ENCODE assay signal across 19 cellular contexts in the genomic region with DNA sequence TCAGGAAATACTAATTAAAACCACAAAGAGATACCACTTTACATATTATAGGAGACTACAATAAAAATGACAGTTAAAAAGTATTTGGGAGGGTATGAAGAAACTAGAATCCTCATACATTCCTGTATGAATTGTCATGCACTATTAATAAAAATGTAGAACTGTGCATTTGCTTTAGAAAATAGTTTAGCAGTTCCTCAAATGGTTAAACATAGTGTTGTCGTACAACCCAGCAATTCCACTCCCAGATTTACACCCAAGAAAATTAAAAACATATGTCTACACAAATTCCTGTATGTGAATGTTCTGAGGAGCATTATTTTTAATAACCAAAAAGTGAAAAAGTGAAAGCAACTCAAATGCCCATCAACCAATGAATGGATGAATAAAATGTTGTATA. TPM values are rescaled to one million over a fixed set of nuclear protein-coding genes. Genes with fewer than 3 reads are reported as not detected.
"Had no signal": no experiment of that assay in that cellular context is flagged by ENCODE, and none has a peak within 500 bp of the region (broad histone marks: within the 10 kb centered on the region; RNA-seq: fewer than 3 reads in every experiment).

No MANE protein-coding gene starts in this region.

- ATAC-seq: activated T-helper 17 cell treated with anti-CD3 and anti-CD28 coated beads, Interleukin-2, amount 50 U/mL, for 72 hours; body of pancreas; foreskin keratinocyte; left cardiac atrium; lower lobe of right lung; stimulated activated naive CD8-positive, alpha-beta T cell treated with anti-CD3 and anti-CD28 coated beads, Interleukin-15, Interleukin-2, amounts not matched to agents 100 U/mL and 50 U/mL, for 24 hours had no signal

- DNase-seq: activated B cell treated with CpG ODN at 0.5 μM for 24 hours; activated CD4-positive, alpha-beta T cell treated with anti-CD3 and anti-CD28 coated beads, Interleukin-2, amount 10 ng/mL, durations not matched to agents 24 days and 14 days; activated CD8-positive, alpha-beta memory T cell treated with anti-CD3 and anti-CD28 coated beads for 24 hours; activated naive CD4-positive, alpha-beta T cell treated with anti-CD3 and anti-CD28 coated beads for 36 hours; body of pancreas; central memory CD4-positive, alpha-beta T cell; effector CD4-positive, alpha-beta T cell; foreskin keratinocyte; head of caudate nucleus; left cardiac atrium; lower lobe of right lung; stimulated activated CD4-positive, alpha-beta T cell treated with anti-CD3 and anti-CD28 coated beads, Interleukin-4, amount 100 ng/mL, for 1 hour; stimulated activated CD8-positive, alpha-beta memory T cell treated with anti-CD3 and anti-CD28 coated beads, Interleukin-4, amount 100 ng/mL, for 48 hours; stimulated activated naive CD8-positive, alpha-beta T cell treated with anti-CD3 and anti-CD28 coated beads, Interleukin-15, Interleukin-2, amounts not matched to agents 100 U/mL and 50 U/mL, for 24 hours; upper lobe of left lung had no signal

- H3K9ac ChIP-seq: neural progenitor cell, parathyroid adenoma had no signal

- H3K79me2 ChIP-seq: parathyroid adenoma had no signal

- H3K27me3 ChIP-seq: body of pancreas, foreskin keratinocyte, neural progenitor cell, upper lobe of left lung had no signal

- H3K4me3 ChIP-seq: body of pancreas, coronary artery, lower lobe of right lung, neural progenitor cell, upper lobe of left lung had no signal

- H3K9me3 ChIP-seq: body of pancreas, lower lobe of right lung, upper lobe of left lung had no signal

- H3K4me1 ChIP-seq: body of pancreas, foreskin keratinocyte, lower lobe of right lung, neural progenitor cell, parathyroid adenoma, upper lobe of left lung had no signal

- H3K36me3 ChIP-seq: lower lobe of right lung, neural progenitor cell, upper lobe of left lung had no signal

- H2AFZ ChIP-seq: neural progenitor cell, parathyroid adenoma had no signal

- H3K4me2 ChIP-seq: neural progenitor cell had no signal

- H3K27ac ChIP-seq: body of pancreas, coronary artery, foreskin keratinocyte, lower lobe of right lung, neural progenitor cell, parathyroid adenoma, upper lobe of left lung had no signal

RNA-seq across cellular contexts. Expression of gene PDE4B, which starts 23.1 kb away (rescaled TPM):
- total RNA-seq: foreskin keratinocyte had no signal
